In genomic region chr19:48756686-48757085, GRCh38 we compare ENCODE assay signal across 18 cellular contexts. TPM values are rescaled to one million over a fixed set of nuclear protein-coding genes. Genes with fewer than 3 reads are reported as not detected.
A peak's percentile ranks its signal among the peaks of the same experiment; 100 is the strongest.
DNase-seq lines count a peak whose midpoint lies in the region; ATAC-seq, FAIRE-seq and TF ChIP-seq lines count a peak whose summit lies in the region.
"Had no signal": no experiment of that assay in that cellular context is flagged by ENCODE, and none has a peak within 500 bp of the region (broad histone marks: within the 10 kb centered on the region; RNA-seq: fewer than 3 reads in every experiment).

No MANE protein-coding gene starts in this region.

- no peak overlapping the region for H3K23ac ChIP-seq in H9 (ENCODE audit: insufficient read length, low read depth, low read length)

- peaks cover 37% of the 10 kb centered on the region for H3K4me1 ChIP-seq in A549
- peaks cover 8% of the 10 kb centered on the region; the same call in 1 of the 2 replicates for H3K4me1 ChIP-seq in H9 (ENCODE audit: insufficient read depth, low read length)
- H3K4me1 ChIP-seq in osteoblast (ENCODE audit: insufficient read depth, low read length) = no peaks in the 10 kb centered on the region

- peaks cover 24% of the 10 kb centered on the region for H3K27me3 Mint-ChIP-seq in H9 (ENCODE audit: low read depth)
- H3K27me3 Mint-ChIP-seq in dendritic cell treated with granulocyte-macrophage colony-stimulating factor and Interleukin-4, amounts not matched to agents 40 ng/mL and 50 ng/mL, for 4 days = peaks cover 75% of the 10 kb centered on the region

- FAIRE-seq in A549 (lab: Jason Lieb, UNC) (no peak), GM12891 (lab: Jason Lieb, UNC) (no peak)
- FAIRE-seq: GM18507 had no signal

- no peak overlapping the region for H2BK12ac ChIP-seq in H9 (ENCODE audit: insufficient read length, low read depth, low read length)

- H3K9me3 ChIP-seq in A549 (no peaks in the 10 kb centered on the region), H9 (ENCODE audit: control insufficient read depth, low read depth, low read length) (no peaks in the 10 kb centered on the region), osteoblast (ENCODE audit: low read depth, low read length) (no peaks in the 10 kb centered on the region)
- H3K9me3 ChIP-seq: BLaER1 treated with 17β-estradiol and CSF1 and Interleukin-3, amounts not matched to agents 10 nM and 100 nM had no signal

- H2BK15ac ChIP-seq in H9 (ENCODE audit: low read depth, low read length) = no peak overlapping the region

- TF ChIP-seq CTCF in A549 (IDR thresholded peaks at IDR 0.05) (no peak), H9 (conservative IDR thresholded peaks at IDR 0.05) (no peak), osteoblast (IDR thresholded peaks at IDR 0.05; ENCODE audit: extremely low read depth, low read depth, low read length) (no peak)

- POLR2A ChIA-PET in A549 (lab: Yijun Ruan, JAX) = no interaction called here

- H3K36me3 ChIP-seq in osteoblast (ENCODE audit: insufficient read depth, low read length) = no peaks in the 10 kb centered on the region
- H3K36me3 ChIP-seq: BLaER1 treated with 17β-estradiol and CSF1 and Interleukin-3, amounts not matched to agents 10 nM and 100 nM had no signal

- H4K8ac ChIP-seq in H9 (replicated peaks; ENCODE audit: insufficient read length, low read depth, low read length) = no peak overlapping the region

- no peak overlapping the region for H2BK120ac ChIP-seq in H9 (ENCODE audit: low read depth, low read length, poor library complexity, severe bottlenecking)

- H3K27ac ChIP-seq in A549 = peak overlapping the region; percentile 85; a peak in 5 of 6 replicates
- no peak overlapping the region for H3K27ac ChIP-seq in H9 (ENCODE audit: insufficient read length, low read depth, low read length)
- H3K27ac ChIP-seq in osteoblast (ENCODE audit: low read depth, low read length) = no peak overlapping the region
- H3K27ac ChIP-seq: BLaER1 treated with 17β-estradiol and CSF1 and Interleukin-3, amounts not matched to agents 10 nM and 100 nM; GM23248; KMS-11 had no signal

- H2AFZ ChIP-seq in H9 (ENCODE audit: low read length) (no peak overlapping the region), osteoblast (ENCODE audit: low read length) (no peak overlapping the region)
- H2AFZ ChIP-seq: GM23248 had no signal

- no peak for TF ChIP-seq RAD21 in A549 (conservative IDR thresholded peaks at IDR 0.05 in 1 of 2, IDR thresholded peaks at IDR 0.05 in 1 of 2)

- no peak overlapping the region for H2AK5ac ChIP-seq in H9 (ENCODE audit: insufficient read length, low read length)

- H3K79me2 ChIP-seq in H9 (ENCODE audit: insufficient read depth, low read length) (no peaks in the 10 kb centered on the region), osteoblast (ENCODE audit: insufficient read depth, low read length) (no peaks in the 10 kb centered on the region)

- DNase-seq in A549 (ENCODE audit: low read depth in 1 of 2, low spot score in 1 of 2) (no peak), H9 (no peak), osteoblast (ENCODE audit: insufficient read length, low spot score, missing footprints) (peak; percentile 59), GM12891 (ENCODE audit: insufficient read length, low spot score) (no peak), HT-29 (ENCODE audit: low spot score) (no peak)
- DNase-seq: 8988T; ACHN; Calu3; CD4-positive, CD25-positive, alpha-beta regulatory T cell; DMS 273 treated with DMSO at 0.1 percent for 48 hours; GM23248 had no signal

- TF ChIP-seq POLR2A in A549 (IDR thresholded peaks at IDR 0.05; ENCODE audit: low read length) (no peak), GM12891 (IDR thresholded peaks at IDR 0.05; ENCODE audit: low read depth, low read length) (no peak)

- H3T11ph ChIP-seq in H9 (ENCODE audit: low read length) = no peak overlapping the region

- H3K27ac Mint-ChIP-seq in H9 = no peak overlapping the region; a peak in 1 of 7 replicates
- peak overlapping the region; percentile 26 for H3K27ac Mint-ChIP-seq in dendritic cell treated with granulocyte-macrophage colony-stimulating factor and Interleukin-4, amounts not matched to agents 40 ng/mL and 50 ng/mL, for 4 days
- H3K27ac Mint-ChIP-seq: CD4-positive, CD25-positive, alpha-beta regulatory T cell had no signal

- 0 out of 2 replicates have a peak overlapping the region, but pooled peaks have one; percentile 53 for H3K14ac ChIP-seq in H9 (ENCODE audit: insufficient read depth, low read length)

- no peak overlapping the region for H4K5ac ChIP-seq in H9 (ENCODE audit: insufficient read length, low read depth, low read length)

- no peak overlapping the region for H3K9ac ChIP-seq in H9 (ENCODE audit: extremely low read depth, insufficient read length, low read length)
- H3K9ac ChIP-seq: BLaER1 treated with 17β-estradiol and CSF1 and Interleukin-3, amounts not matched to agents 10 nM and 100 nM; GM23248; KMS-11 had no signal

- H3K4me2 ChIP-seq in A549 (no peak overlapping the region), H9 (ENCODE audit: insufficient read depth, insufficient read length, low read length) (no peak overlapping the region), osteoblast (ENCODE audit: insufficient read depth, low read length) (no peak overlapping the region)
- H3K4me2 ChIP-seq: BLaER1 treated with 17β-estradiol and CSF1 and Interleukin-3, amounts not matched to agents 10 nM and 100 nM; KMS-11 had no signal

- no peaks in the 10 kb centered on the region for H3K36me3 Mint-ChIP-seq in H9 (ENCODE audit: insufficient read depth in 1 of 3, low read depth in 3 of 3)
- no peaks in the 10 kb centered on the region for H3K36me3 Mint-ChIP-seq in dendritic cell treated with granulocyte-macrophage colony-stimulating factor and Interleukin-4, amounts not matched to agents 40 ng/mL and 50 ng/mL, for 4 days (ENCODE audit: low read depth)
- H3K36me3 Mint-ChIP-seq: CD4-positive, CD25-positive, alpha-beta regulatory T cell had no signal

- no peak overlapping the region for H3K18ac ChIP-seq in H9 (ENCODE audit: insufficient read length, low read depth, low read length)

- no peak overlapping the region for H3K4me3 Mint-ChIP-seq in H9
- no peak overlapping the region for H3K4me3 Mint-ChIP-seq in dendritic cell treated with granulocyte-macrophage colony-stimulating factor and Interleukin-4, amounts not matched to agents 40 ng/mL and 50 ng/mL, for 4 days
- H3K4me3 Mint-ChIP-seq: CD4-positive, CD25-positive, alpha-beta regulatory T cell had no signal

- H4K20me1 ChIP-seq in H9 (ENCODE audit: control insufficient read depth, insufficient read depth, insufficient read length) (no peaks in the 10 kb centered on the region), osteoblast (ENCODE audit: insufficient read depth, low read length) (no peaks in the 10 kb centered on the region)
- H4K20me1 ChIP-seq: BLaER1 treated with 17β-estradiol and CSF1 and Interleukin-3, amounts not matched to agents 10 nM and 100 nM had no signal

- CTCF ChIA-PET in A549 (lab: Yijun Ruan, JAX) = interaction anchor here (1.6 kb wide), 2 partner anchors 17 to 82 kb away, joined by 3 to 5 read pairs; no protein-coding TSS in a partner anchor

- H4K91ac ChIP-seq in H9 (ENCODE audit: insufficient read length, low read depth, low read length) = no peak overlapping the region

- ATAC-seq in A549 (no peak), HG03196 (IDR thresholded peaks at IDR 0.05; ENCODE audit: unreplicated experiment) (no peak)
- ATAC-seq: HCT116 had no signal

- no peaks in the 10 kb centered on the region; a peak in 1 of 5 replicates for H3K9me3 Mint-ChIP-seq in H9
- no peaks in the 10 kb centered on the region for H3K9me3 Mint-ChIP-seq in dendritic cell treated with granulocyte-macrophage colony-stimulating factor and Interleukin-4, amounts not matched to agents 40 ng/mL and 50 ng/mL, for 4 days

- H3K4ac ChIP-seq in H9 (ENCODE audit: low read depth, low read length) = no peak overlapping the region

- H3K23me2 ChIP-seq in H9 (ENCODE audit: insufficient read length, low read depth, low read length, poor library complexity, severe bottlenecking) = peaks cover 8% of the 10 kb centered on the region

- H3K79me1 ChIP-seq in H9 (ENCODE audit: insufficient read depth, low read depth, low read length, poor library complexity, severe bottlenecking) = no peaks in the 10 kb centered on the region

- no peak overlapping the region for H3K56ac ChIP-seq in H9 (ENCODE audit: insufficient read length, low read depth, low read length)

- intact Hi-C loops in dendritic cell treated with granulocyte-macrophage colony-stimulating factor and Interleukin-4, amounts not matched to agents 40 ng/mL and 50 ng/mL, for 4 days (cut with micrococcal nuclease) = no loop called here

- H3K4me3 ChIP-seq in A549 (no peak overlapping the region), osteoblast (ENCODE audit: insufficient read depth, low read length) (no peak overlapping the region)
- H3K4me3 ChIP-seq: BLaER1 treated with 17β-estradiol and CSF1 and Interleukin-3, amounts not matched to agents 10 nM and 100 nM; GM23248 had no signal

- 53% methylated on average over 9 of the region's 9 CpGs for WGBS in A549 (ENCODE audit: missing lambda C conversion rate)
- WGBS in H9 (ENCODE audit: extremely low coverage, insufficient read length, low lambda C conversion rate) = no CpG with 5 or more reads among the region's 9 CpGs

- peaks cover 29 to 43% of the 10 kb centered on the region in 2 experiments for H3K4me1 Mint-ChIP-seq in H9
- peaks cover 35% of the 10 kb centered on the region for H3K4me1 Mint-ChIP-seq in dendritic cell treated with granulocyte-macrophage colony-stimulating factor and Interleukin-4, amounts not matched to agents 40 ng/mL and 50 ng/mL, for 4 days (ENCODE audit: low read depth)

- H3K27me3 ChIP-seq in H9 (ENCODE audit: insufficient read depth, low read length) (no peaks in the 10 kb centered on the region), osteoblast (ENCODE audit: insufficient read depth, low read length) (peaks cover 29% of the 10 kb centered on the region)

- no peak overlapping the region for H2BK20ac ChIP-seq in H9 (ENCODE audit: low read depth, low read length, poor library complexity, severe bottlenecking)

- no peak for TF ChIP-seq EP300 in A549 (IDR thresholded peaks at IDR 0.05)

- H2BK5ac ChIP-seq in H9 (ENCODE audit: insufficient read length, low read length) = no peak overlapping the region

RNA-seq across cellular contexts. Expression of gene FGF21, which starts 1.4 kb away (rescaled TPM):
- polyA plus RNA-seq in A549 (2011; rRNA removed) = 0.06 TPM in 1 of 2 replicates, not detected in the other
- polyA plus RNA-seq in A549 (2012; cell fraction: cytosol; rRNA removed) = not detected in 2 replicates
- 0.16 TPM in 1 of 2 replicates, not detected in the other for polyA plus RNA-seq in A549 (2012; cell fraction: nucleus; rRNA removed)
- polyA plus RNA-seq in A549 (2017; fragmentation: RNase III; extraction: RNeasy Plus Mini Kit Qiagen cat#74134 plus additional on column Dnase treatment) = not detected in 3 replicates
- polyA minus RNA-seq in A549 (2011; rRNA and poly(A)+ RNA removed) = not detected in 2 replicates
- 0.55 and 0.90 TPM in 2 replicates for total RNA-seq in H9 (2021)
- total RNA-seq in osteoblast = not detected in 2 replicates
- polyA plus RNA-seq in GM12891 (2012; ENCODE audit: low read depth, missing spikeins) = not detected
- not detected in 2 replicates for total RNA-seq in HT-29 (2014; rRNA removed; shearing (Covaris generic))
- total RNA-seq: Calu3; CD4-positive, CD25-positive, alpha-beta regulatory T cell; Daoy; GM23248 had no signal
- polyA plus RNA-seq: CD4-positive, CD25-positive, alpha-beta regulatory T cell; GM23248 had no signal

RNA-seq across cellular contexts. Expression of gene FUT1, which starts 4.2 kb away (rescaled TPM):
- 1.4 and 1.5 TPM in 2 replicates for polyA plus RNA-seq in A549 (2011; rRNA removed)
- polyA plus RNA-seq in A549 (2012; cell fraction: cytosol; rRNA removed) = 0.17 and 0.21 TPM in 2 replicates
- 0.20 and 0.55 TPM in 2 replicates for polyA plus RNA-seq in A549 (2012; cell fraction: nucleus; rRNA removed)
- 0.05 to 0.13 TPM (median 0.09 TPM) in 3 replicates for polyA plus RNA-seq in A549 (2017; fragmentation: RNase III; extraction: RNeasy Plus Mini Kit Qiagen cat#74134 plus additional on column Dnase treatment)
- 1.0 and 1.1 TPM in 2 replicates for polyA minus RNA-seq in A549 (2011; rRNA and poly(A)+ RNA removed)
- 15.9 and 16.1 TPM in 2 replicates for total RNA-seq in H9 (2021)
- total RNA-seq in osteoblast = under 0.01 TPM in 1 of 2 replicates, not detected in the other
- polyA plus RNA-seq in GM12891 (2012; ENCODE audit: low read depth, missing spikeins) = not detected
- 4.6 and 6.3 TPM in 2 replicates for total RNA-seq in HT-29 (2014; rRNA removed; shearing (Covaris generic))
- total RNA-seq: CD4-positive, CD25-positive, alpha-beta regulatory T cell; Daoy; GM23248 had no signal
- polyA plus RNA-seq: GM23248 had no signal

RNA-seq across cellular contexts. Expression of gene IZUMO1, which starts 10.0 kb away (rescaled TPM):
- polyA plus RNA-seq in A549 (2011; rRNA removed) (not detected in 2 replicates), A549 (2017; fragmentation: RNase III; extraction: RNeasy Plus Mini Kit Qiagen cat#74134 plus additional on column Dnase treatment) (not detected in 3 replicates)
- not detected in 2 replicates for polyA plus RNA-seq in A549 (2012; cell fraction: cytosol; rRNA removed)
- 0.04 TPM in 1 of 2 replicates, not detected in the other for polyA plus RNA-seq in A549 (2012; cell fraction: nucleus; rRNA removed)
- not detected in 2 replicates for polyA minus RNA-seq in A549 (2011; rRNA and poly(A)+ RNA removed)
- total RNA-seq in H9 (2021) (2.6 and 3.7 TPM in 2 replicates), osteoblast (not detected in 2 replicates)
- not detected for polyA plus RNA-seq in GM12891 (2012; ENCODE audit: low read depth, missing spikeins)
- total RNA-seq in HT-29 (2014; rRNA removed; shearing (Covaris generic)) = 0.05 and 0.58 TPM in 2 replicates
- total RNA-seq: CD4-positive, CD25-positive, alpha-beta regulatory T cell; Daoy; GM23248 had no signal
- polyA plus RNA-seq: CD4-positive, CD25-positive, alpha-beta regulatory T cell; GM23248 had no signal

RNA-seq across cellular contexts. Expression of gene RASIP1, which starts 16.3 kb away (rescaled TPM):
- polyA plus RNA-seq in A549 (2011; rRNA removed) (0.33 and 0.40 TPM in 2 replicates), A549 (2017; fragmentation: RNase III; extraction: RNeasy Plus Mini Kit Qiagen cat#74134 plus additional on column Dnase treatment) (0.36 to 0.62 TPM (median 0.45 TPM) in 3 replicates)
- 0.36 and 0.47 TPM in 2 replicates for polyA plus RNA-seq in A549 (2012; cell fraction: cytosol; rRNA removed)
- 0.69 and 0.83 TPM in 2 replicates for polyA plus RNA-seq in A549 (2012; cell fraction: nucleus; rRNA removed)
- 0.10 and 0.45 TPM in 2 replicates for polyA minus RNA-seq in A549 (2011; rRNA and poly(A)+ RNA removed)
- total RNA-seq in H9 (2021) (2.4 and 2.8 TPM in 2 replicates), osteoblast (2.1 and 3.6 TPM in 2 replicates)
- not detected for polyA plus RNA-seq in GM12891 (2012; ENCODE audit: low read depth, missing spikeins)
- 0.34 and 0.61 TPM in 2 replicates for total RNA-seq in HT-29 (2014; rRNA removed; shearing (Covaris generic))
- total RNA-seq: GM23248 had no signal

RNA-seq across cellular contexts. Expression of gene MAMSTR, which starts 37.2 kb away (rescaled TPM):
- polyA plus RNA-seq in A549 (2011; rRNA removed) (0.45 and 0.52 TPM in 2 replicates), A549 (2017; fragmentation: RNase III; extraction: RNeasy Plus Mini Kit Qiagen cat#74134 plus additional on column Dnase treatment) (0.33 to 0.44 TPM (median 0.40 TPM) in 3 replicates)
- polyA plus RNA-seq in A549 (2012; cell fraction: cytosol; rRNA removed) = 0.81 and 0.87 TPM in 2 replicates
- 0.85 and 0.95 TPM in 2 replicates for polyA plus RNA-seq in A549 (2012; cell fraction: nucleus; rRNA removed)
- 0.92 and 1.0 TPM in 2 replicates for polyA minus RNA-seq in A549 (2011; rRNA and poly(A)+ RNA removed)
- total RNA-seq in H9 (2021) (1.4 and 1.6 TPM in 2 replicates), osteoblast (0.36 and 0.59 TPM in 2 replicates)
- polyA plus RNA-seq in GM12891 (2012; ENCODE audit: low read depth, missing spikeins) = 0.17 TPM
- 0.73 and 0.84 TPM in 2 replicates for total RNA-seq in HT-29 (2014; rRNA removed; shearing (Covaris generic))

Comparison
In these comparisons a context has a peak if more than half of its experiments do, and no peak if none do; other contexts are left out.
1. H3K27ac ChIP-seq: peak in A549 (2 of 2); none in H9 (single experiment) and osteoblast (single experiment).